In the genomic region with DNA sequence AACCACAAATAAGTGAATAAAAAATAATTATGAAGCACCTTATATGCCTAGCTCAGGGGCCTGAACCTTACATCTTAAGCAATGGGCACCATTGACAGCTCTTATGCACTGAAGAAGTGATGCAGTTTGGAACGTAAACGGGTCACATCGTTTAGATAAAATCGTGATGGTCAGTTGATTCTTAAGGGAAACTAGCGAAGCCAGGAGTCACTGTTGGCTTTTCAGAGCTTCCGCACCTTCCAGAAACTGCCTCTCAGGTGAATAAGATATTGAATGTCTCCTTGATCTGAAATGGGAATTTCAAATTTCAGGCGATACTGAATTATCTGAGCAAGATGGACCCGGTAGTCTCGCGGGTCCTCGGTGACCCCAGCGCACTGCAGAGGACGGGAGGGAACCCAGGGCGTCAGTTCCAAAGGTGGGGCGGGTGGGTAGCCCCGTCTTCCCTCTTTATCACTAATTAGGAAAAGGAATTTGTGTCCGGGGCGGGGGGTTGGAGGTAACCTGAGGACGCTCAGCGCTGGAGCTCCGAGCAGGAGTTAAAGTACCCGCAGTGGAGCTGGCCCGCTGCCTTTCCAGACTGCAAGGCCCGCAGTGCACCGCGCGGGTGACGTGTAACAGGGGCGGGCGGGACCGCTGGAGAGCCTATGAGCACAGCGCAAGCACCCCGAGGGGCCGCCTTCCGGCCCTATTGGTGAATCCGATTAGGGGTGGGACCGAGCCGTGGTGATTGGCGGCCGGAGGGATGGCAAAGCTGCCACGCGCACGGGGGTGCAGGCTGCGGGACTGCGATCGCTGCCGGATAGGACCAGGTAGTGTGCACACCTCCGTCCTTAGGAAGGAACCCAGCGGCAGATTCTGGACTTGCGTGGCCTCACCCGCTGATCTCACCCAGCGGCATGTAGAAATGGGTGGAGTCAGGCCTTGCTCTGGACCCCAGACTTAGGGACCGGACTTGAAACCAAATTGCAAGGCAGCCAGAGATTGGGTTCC, we compare ENCODE assay signal across 8 cellular contexts. TPM values are rescaled to one million over a fixed set of nuclear protein-coding genes. Genes with fewer than 3 reads are reported as not detected.
DNase-seq lines count a peak whose midpoint lies in the region; ATAC-seq and TF ChIP-seq lines count a peak whose summit lies in the region.

No MANE protein-coding gene starts in this region.

- DNase-seq in NCI-H1694 treated with DMSO at 0.1 percent for 48 hours (lab: John Stamatoyannopoulos, UW) (peak; percentile 74), amygdala (lab: John Stamatoyannopoulos, UW) (peak in 55 of 56 donors; percentile 74 to 99 (median 95)), left ventricle myocardium inferior (peak; percentile 98), progenitor cell of endocrine pancreas (ENCODE audit: low spot score, unreplicated experiment) (peak; percentile 93), ureter (ENCODE audit: low spot score) (peak; percentile 97)

- no peaks in the 10 kb centered on the region for H3K36me3 Mint-ChIP-seq in T-helper 1 cell treated with Interleukin-12 subunit alpha and Interleukin-12 subunit beta and Interleukin-4 antibody, amounts not matched to agents 30 μg/mL and 1 μg/mL, for 36 hours (ENCODE audit: low read depth)
- no peaks in the 10 kb centered on the region for H3K36me3 Mint-ChIP-seq in progenitor cell of endocrine pancreas (ENCODE audit: insufficient read depth)

- H3K36me3 ChIP-seq in left ventricle myocardium inferior, result peaks cover 4% of the 10 kb centered on the region

- H3K27me3 ChIP-seq in left ventricle myocardium inferior (ENCODE audit: low read depth), result no peaks in the 10 kb centered on the region

- peak; percentile 99 for ATAC-seq in HG02884 (IDR thresholded peaks at IDR 0.05; ENCODE audit: unreplicated experiment)

- H3K27ac Mint-ChIP-seq in T-helper 1 cell treated with Interleukin-12 subunit alpha and Interleukin-12 subunit beta and Interleukin-4 antibody, amounts not matched to agents 30 μg/mL and 1 μg/mL, for 36 hours, result peak overlapping the region; percentile 52
- peak overlapping the region; percentile 96 for H3K27ac Mint-ChIP-seq in progenitor cell of endocrine pancreas

- intact Hi-C loops in left ventricle myocardium inferior (cut with micrococcal nuclease), result no loop called here

- no peak for TF ChIP-seq CTCF in left ventricle myocardium inferior (IDR thresholded peaks at IDR 0.05; ENCODE audit: borderline replicate concordance)
- no peak for TF ChIP-seq CTCF in progenitor cell of endocrine pancreas (IDR thresholded peaks at IDR 0.05; ENCODE audit: unreplicated experiment)

- no peaks in the 10 kb centered on the region for H3K9me3 ChIP-seq in left ventricle myocardium inferior (replicated peaks)

- peaks cover 15% of the 10 kb centered on the region for H3K4me1 ChIP-seq in left ventricle myocardium inferior

- no peaks in the 10 kb centered on the region for H3K9me3 Mint-ChIP-seq in T-helper 1 cell treated with Interleukin-12 subunit alpha and Interleukin-12 subunit beta and Interleukin-4 antibody, amounts not matched to agents 30 μg/mL and 1 μg/mL, for 36 hours
- H3K9me3 Mint-ChIP-seq in progenitor cell of endocrine pancreas (ENCODE audit: low read depth), result no peaks in the 10 kb centered on the region

- peak overlapping the region; percentile 77 for H3K4me3 ChIP-seq in left ventricle myocardium inferior

- peak overlapping the region; percentile 83 for H3K4me3 Mint-ChIP-seq in T-helper 1 cell treated with Interleukin-12 subunit alpha and Interleukin-12 subunit beta and Interleukin-4 antibody, amounts not matched to agents 30 μg/mL and 1 μg/mL, for 36 hours
- peak overlapping the region; percentile 90 for H3K4me3 Mint-ChIP-seq in progenitor cell of endocrine pancreas (ENCODE audit: low read depth)

- TF ChIP-seq POLR2A in GM15510 (IDR thresholded peaks at IDR 0.05; ENCODE audit: borderline replicate concordance, extremely low read depth, insufficient read length), result peak; percentile 63

- H3K27ac ChIP-seq in left ventricle myocardium inferior (replicated peaks), result peak overlapping the region; percentile 86

- H3K27me3 Mint-ChIP-seq in T-helper 1 cell treated with Interleukin-12 subunit alpha and Interleukin-12 subunit beta and Interleukin-4 antibody, amounts not matched to agents 30 μg/mL and 1 μg/mL, for 36 hours (ENCODE audit: low read depth), result peaks cover 15% of the 10 kb centered on the region
- peaks cover 5% of the 10 kb centered on the region for H3K27me3 Mint-ChIP-seq in progenitor cell of endocrine pancreas

- H3K4me1 Mint-ChIP-seq in T-helper 1 cell treated with Interleukin-12 subunit alpha and Interleukin-12 subunit beta and Interleukin-4 antibody, amounts not matched to agents 30 μg/mL and 1 μg/mL, for 36 hours (ENCODE audit: low read depth), result peaks cover 6% of the 10 kb centered on the region
- peaks cover 5% of the 10 kb centered on the region for H3K4me1 Mint-ChIP-seq in progenitor cell of endocrine pancreas (ENCODE audit: low read depth)

RNA-seq across cellular contexts. Expression of a gene that starts 19.7 kb away (rescaled TPM):
- total RNA-seq in left ventricle myocardium inferior (22.9 TPM), progenitor cell of endocrine pancreas (21.4 and 28.3 TPM in 2 replicates), ureter (59.0 TPM)

Comparison
In these comparisons a context has a peak if more than half of its experiments do, and no peak if none do; other contexts are left out.
1. Peak in every context shown above with its lines: DNase-seq, ATAC-seq, H3K4me3 ChIP-seq and H3K27ac ChIP-seq.